ENCODE assay signal across 1 cellular context in the genomic region with DNA sequence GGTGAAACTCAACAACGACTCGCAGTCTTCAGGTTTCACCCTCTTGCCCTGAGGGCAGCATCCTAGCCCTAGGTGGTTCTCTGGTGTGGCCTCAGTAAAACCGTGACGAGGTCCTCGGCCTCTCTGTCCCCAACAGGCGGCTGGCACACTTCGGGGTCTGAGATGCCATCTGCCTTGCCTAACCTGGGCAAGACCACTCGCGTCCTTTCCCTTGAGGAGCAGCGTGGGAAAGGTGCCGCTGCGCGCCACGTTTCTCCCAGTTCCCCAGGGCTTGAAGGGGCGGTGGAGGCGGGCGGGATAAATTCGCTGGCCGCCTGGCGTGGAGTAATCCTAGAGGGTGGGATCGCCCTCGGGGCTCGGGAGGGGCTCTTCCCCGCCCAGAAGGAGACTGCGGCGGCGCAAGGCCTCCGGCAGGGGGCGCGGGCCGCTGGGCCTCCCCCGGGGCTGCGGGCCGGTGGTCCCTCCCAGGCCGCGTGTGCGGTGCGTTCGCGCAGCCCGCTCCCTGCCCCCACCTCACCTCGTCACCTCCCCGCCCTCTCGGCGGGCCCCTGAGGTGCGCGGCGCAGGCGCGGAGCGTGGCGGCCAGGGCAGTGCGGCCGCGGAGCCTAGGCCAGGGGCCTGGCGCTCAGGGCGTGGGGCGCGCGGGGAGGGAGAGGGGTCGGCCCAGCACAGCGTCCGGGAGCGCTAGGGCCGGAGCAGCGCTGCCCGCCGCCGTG.
TF ChIP-seq lines count a peak whose summit lies in the region.

A gene with protein sequence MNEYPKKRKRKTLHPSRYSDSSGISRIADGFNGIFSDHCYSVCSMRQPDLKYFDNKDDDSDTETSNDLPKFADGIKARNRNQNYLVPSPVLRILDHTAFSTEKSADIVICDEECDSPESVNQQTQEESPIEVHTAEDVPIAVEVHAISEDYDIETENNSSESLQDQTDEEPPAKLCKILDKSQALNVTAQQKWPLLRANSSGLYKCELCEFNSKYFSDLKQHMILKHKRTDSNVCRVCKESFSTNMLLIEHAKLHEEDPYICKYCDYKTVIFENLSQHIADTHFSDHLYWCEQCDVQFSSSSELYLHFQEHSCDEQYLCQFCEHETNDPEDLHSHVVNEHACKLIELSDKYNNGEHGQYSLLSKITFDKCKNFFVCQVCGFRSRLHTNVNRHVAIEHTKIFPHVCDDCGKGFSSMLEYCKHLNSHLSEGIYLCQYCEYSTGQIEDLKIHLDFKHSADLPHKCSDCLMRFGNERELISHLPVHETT (plus strand): TSS at position 551 of the 716 bp plus-strand sequence. CDS start 5,263 bp downstream, outside the sequence.

TF ChIP-seq in GM12878, 131 proteins besides CTCF, POLR2A, EP300 and RAD21 (continued from another document):
- TF ChIP-seq, protein P1, sequence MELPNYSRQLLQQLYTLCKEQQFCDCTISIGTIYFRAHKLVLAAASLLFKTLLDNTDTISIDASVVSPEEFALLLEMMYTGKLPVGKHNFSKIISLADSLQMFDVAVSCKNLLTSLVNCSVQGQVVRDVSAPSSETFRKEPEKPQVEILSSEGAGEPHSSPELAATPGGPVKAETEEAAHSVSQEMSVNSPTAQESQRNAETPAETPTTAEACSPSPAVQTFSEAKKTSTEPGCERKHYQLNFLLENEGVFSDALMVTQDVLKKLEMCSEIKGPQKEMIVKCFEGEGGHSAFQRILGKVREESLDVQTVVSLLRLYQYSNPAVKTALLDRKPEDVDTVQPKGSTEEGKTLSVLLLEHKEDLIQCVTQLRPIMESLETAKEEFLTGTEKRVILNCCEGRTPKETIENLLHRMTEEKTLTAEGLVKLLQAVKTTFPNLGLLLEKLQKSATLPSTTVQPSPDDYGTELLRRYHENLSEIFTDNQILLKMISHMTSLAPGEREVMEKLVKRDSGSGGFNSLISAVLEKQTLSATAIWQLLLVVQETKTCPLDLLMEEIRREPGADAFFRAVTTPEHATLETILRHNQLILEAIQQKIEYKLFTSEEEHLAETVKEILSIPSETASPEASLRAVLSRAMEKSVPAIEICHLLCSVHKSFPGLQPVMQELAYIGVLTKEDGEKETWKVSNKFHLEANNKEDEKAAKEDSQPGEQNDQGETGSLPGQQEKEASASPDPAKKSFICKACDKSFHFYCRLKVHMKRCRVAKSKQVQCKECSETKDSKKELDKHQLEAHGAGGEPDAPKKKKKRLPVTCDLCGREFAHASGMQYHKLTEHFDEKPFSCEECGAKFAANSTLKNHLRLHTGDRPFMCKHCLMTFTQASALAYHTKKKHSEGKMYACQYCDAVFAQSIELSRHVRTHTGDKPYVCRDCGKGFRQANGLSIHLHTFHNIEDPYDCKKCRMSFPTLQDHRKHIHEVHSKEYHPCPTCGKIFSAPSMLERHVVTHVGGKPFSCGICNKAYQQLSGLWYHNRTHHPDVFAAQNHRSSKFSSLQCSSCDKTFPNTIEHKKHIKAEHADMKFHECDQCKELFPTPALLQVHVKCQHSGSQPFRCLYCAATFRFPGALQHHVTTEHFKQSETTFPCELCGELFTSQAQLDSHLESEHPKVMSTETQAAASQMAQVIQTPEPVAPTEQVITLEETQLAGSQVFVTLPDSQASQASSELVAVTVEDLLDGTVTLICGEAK (IDR thresholded peaks at IDR 0.05; ENCODE audit: borderline replicate concordance) = peak; percentile 33; the same call in 1 of the 2 replicates
- TF ChIP-seq MTA2 (IDR thresholded peaks at IDR 0.05; ENCODE audit: low read depth) (no peak), MTA3 (IDR thresholded peaks at IDR 0.05; ENCODE audit: borderline replicate concordance, low read length) (no peak), ESRRA (IDR thresholded peaks at IDR 0.05; ENCODE audit: low read length) (no peak), FOXK2 (IDR thresholded peaks at IDR 0.05) (no peak; the same call in 1 of the 2 replicates), GABPA (IDR thresholded peaks at IDR 0.05; ENCODE audit: low read depth) (no peak), SMARCA5 (IDR thresholded peaks at IDR 0.05) (peak; percentile 92), MXI1 (IDR thresholded peaks at IDR 0.05; ENCODE audit: low read depth, low read length) (0 out of 2 replicates have a peak, but pooled peaks have one; percentile 8), SREBF1 (IDR thresholded peaks at IDR 0.05; ENCODE audit: low read length) (0 out of 2 replicates have a peak, but pooled peaks have one; percentile 39), BACH1 (IDR thresholded peaks at IDR 0.05; ENCODE audit: borderline replicate concordance) (peak; percentile 55; the same call in 1 of the 2 replicates), CHD1 (IDR thresholded peaks at IDR 0.05; ENCODE audit: low read depth, low read length) (peak; percentile 94; the same call in 1 of the 2 replicates), TCF7 (IDR thresholded peaks at IDR 0.05; ENCODE audit: borderline replicate concordance) (no peak), SUPT20H (IDR thresholded peaks at IDR 0.05; ENCODE audit: borderline replicate concordance, control insufficient read depth, low read depth, low read length) (no peak), EED (IDR thresholded peaks at IDR 0.05; ENCODE audit: low read depth) (peak; percentile 72), BCL11A (IDR thresholded peaks at IDR 0.05; ENCODE audit: low read depth, low read length) (no peak), JUNB (IDR thresholded peaks at IDR 0.05) (no peak), ETV6 (conservative IDR thresholded peaks at IDR 0.05 in 1 of 2, IDR thresholded peaks at IDR 0.05 in 1 of 2; ENCODE audit: borderline replicate concordance in 1 of 2, low read depth in 1 of 2) (no peak), ATF7 (IDR thresholded peaks at IDR 0.05; ENCODE audit: low read depth) (no peak; the same call in 1 of the 2 replicates), NFXL1 (IDR thresholded peaks at IDR 0.05; ENCODE audit: borderline replicate concordance) (peak; percentile 80; the same call in 1 of the 2 replicates), TCF3 (IDR thresholded peaks at IDR 0.05; ENCODE audit: borderline replicate concordance, insufficient read depth, low read depth, low read length) (0 out of 2 replicates have a peak, but pooled peaks have one; percentile 12), CBFB (IDR thresholded peaks at IDR 0.05; ENCODE audit: low read depth) (no peak; the same call in 1 of the 2 replicates), RELA (IDR thresholded peaks at IDR 0.05; ENCODE audit: borderline replicate concordance, partially characterized antibody) (no peak), PML (IDR thresholded peaks at IDR 0.05; ENCODE audit: low read length) (no peak; the same call in 1 of the 2 replicates), HDGF (IDR thresholded peaks at IDR 0.05) (peak; percentile 36; the same call in 1 of the 2 replicates), POLR2AphosphoS2 (IDR thresholded peaks at IDR 0.05; ENCODE audit: low read depth, low read length) (peak; percentile 60; the same call in 1 of the 2 replicates), FOS (IDR thresholded peaks at IDR 0.05; ENCODE audit: borderline replicate concordance, extremely low read depth, insufficient read length) (no peak), POU2F2 (IDR thresholded peaks at IDR 0.05; ENCODE audit: borderline replicate concordance, low read depth, low read length) (no peak), HDAC2 (IDR thresholded peaks at IDR 0.05) (no peak), YBX1 (IDR thresholded peaks at IDR 0.05) (no peak), EGR1 (IDR thresholded peaks at IDR 0.05; ENCODE audit: borderline replicate concordance in 1 of 2, low read depth in 2 of 2, low read length in 2 of 2) (0 out of 3 replicates have a peak, but pooled peaks of 1 of the 2 experiments have one; percentile 2), KAT2A (conservative IDR thresholded peaks at IDR 0.05; ENCODE audit: control insufficient read depth, low read depth, low read length) (no peak), SIN3A (IDR thresholded peaks at IDR 0.05; ENCODE audit: low read depth, low read length) (no peak), ZSCAN29 (IDR thresholded peaks at IDR 0.05) (peak; percentile 77; the same call in 1 of the 2 replicates), EZH2 (IDR thresholded peaks at IDR 0.05; ENCODE audit: borderline replicate concordance, control insufficient read depth, low read depth, low read length) (no peak), NFIC (IDR thresholded peaks at IDR 0.05; ENCODE audit: low read depth, low read length) (no peak), DPF2 (IDR thresholded peaks at IDR 0.05) (peak; percentile 93), BHLHE40 (IDR thresholded peaks at IDR 0.05; ENCODE audit: borderline replicate concordance in 1 of 2, low read depth in 2 of 2, low read length in 1 of 2) (peak; percentile 84 to 90)
- TF ChIP-seq, protein P2, sequence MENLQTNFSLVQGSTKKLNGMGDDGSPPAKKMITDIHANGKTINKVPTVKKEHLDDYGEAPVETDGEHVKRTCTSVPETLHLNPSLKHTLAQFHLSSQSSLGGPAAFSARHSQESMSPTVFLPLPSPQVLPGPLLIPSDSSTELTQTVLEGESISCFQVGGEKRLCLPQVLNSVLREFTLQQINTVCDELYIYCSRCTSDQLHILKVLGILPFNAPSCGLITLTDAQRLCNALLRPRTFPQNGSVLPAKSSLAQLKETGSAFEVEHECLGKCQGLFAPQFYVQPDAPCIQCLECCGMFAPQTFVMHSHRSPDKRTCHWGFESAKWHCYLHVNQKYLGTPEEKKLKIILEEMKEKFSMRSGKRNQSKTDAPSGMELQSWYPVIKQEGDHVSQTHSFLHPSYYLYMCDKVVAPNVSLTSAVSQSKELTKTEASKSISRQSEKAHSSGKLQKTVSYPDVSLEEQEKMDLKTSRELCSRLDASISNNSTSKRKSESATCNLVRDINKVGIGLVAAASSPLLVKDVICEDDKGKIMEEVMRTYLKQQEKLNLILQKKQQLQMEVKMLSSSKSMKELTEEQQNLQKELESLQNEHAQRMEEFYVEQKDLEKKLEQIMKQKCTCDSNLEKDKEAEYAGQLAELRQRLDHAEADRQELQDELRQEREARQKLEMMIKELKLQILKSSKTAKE (IDR thresholded peaks at IDR 0.05; ENCODE audit: low read depth, poor library complexity, severe bottlenecking) = no peak
- TF ChIP-seq, protein P3, sequence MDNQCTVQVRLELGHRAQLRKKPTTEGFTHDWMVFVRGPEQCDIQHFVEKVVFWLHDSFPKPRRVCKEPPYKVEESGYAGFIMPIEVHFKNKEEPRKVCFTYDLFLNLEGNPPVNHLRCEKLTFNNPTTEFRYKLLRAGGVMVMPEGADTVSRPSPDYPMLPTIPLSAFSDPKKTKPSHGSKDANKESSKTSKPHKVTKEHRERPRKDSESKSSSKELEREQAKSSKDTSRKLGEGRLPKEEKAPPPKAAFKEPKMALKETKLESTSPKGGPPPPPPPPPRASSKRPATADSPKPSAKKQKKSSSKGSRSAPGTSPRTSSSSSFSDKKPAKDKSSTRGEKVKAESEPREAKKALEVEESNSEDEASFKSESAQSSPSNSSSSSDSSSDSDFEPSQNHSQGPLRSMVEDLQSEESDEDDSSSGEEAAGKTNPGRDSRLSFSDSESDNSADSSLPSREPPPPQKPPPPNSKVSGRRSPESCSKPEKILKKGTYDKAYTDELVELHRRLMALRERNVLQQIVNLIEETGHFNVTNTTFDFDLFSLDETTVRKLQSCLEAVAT (IDR thresholded peaks at IDR 0.05) = 0 out of 2 replicates have a peak, but pooled peaks have one; percentile 13
- TF ChIP-seq, protein P4, sequence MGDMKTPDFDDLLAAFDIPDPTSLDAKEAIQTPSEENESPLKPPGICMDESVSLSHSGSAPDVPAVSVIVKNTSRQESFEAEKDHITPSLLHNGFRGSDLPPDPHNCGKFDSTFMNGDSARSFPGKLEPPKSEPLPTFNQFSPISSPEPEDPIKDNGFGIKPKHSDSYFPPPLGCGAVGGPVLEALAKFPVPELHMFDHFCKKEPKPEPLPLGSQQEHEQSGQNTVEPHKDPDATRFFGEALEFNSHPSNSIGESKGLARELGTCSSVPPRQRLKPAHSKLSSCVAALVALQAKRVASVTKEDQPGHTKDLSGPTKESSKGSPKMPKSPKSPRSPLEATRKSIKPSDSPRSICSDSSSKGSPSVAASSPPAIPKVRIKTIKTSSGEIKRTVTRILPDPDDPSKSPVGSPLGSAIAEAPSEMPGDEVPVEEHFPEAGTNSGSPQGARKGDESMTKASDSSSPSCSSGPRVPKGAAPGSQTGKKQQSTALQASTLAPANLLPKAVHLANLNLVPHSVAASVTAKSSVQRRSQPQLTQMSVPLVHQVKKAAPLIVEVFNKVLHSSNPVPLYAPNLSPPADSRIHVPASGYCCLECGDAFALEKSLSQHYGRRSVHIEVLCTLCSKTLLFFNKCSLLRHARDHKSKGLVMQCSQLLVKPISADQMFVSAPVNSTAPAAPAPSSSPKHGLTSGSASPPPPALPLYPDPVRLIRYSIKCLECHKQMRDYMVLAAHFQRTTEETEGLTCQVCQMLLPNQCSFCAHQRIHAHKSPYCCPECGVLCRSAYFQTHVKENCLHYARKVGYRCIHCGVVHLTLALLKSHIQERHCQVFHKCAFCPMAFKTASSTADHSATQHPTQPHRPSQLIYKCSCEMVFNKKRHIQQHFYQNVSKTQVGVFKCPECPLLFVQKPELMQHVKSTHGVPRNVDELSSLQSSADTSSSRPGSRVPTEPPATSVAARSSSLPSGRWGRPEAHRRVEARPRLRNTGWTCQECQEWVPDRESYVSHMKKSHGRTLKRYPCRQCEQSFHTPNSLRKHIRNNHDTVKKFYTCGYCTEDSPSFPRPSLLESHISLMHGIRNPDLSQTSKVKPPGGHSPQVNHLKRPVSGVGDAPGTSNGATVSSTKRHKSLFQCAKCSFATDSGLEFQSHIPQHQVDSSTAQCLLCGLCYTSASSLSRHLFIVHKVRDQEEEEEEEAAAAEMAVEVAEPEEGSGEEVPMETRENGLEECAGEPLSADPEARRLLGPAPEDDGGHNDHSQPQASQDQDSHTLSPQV (IDR thresholded peaks at IDR 0.05) = 0 out of 2 replicates have a peak, but pooled peaks have one; percentile 45
